Comparison of ENCODE assay signal across 12 cellular contexts in genomic region chr1:94385354-94385947, GRCh38. TPM values are rescaled to one million over a fixed set of nuclear protein-coding genes. Genes with fewer than 3 reads are reported as not detected.
DNase-seq lines count a peak whose midpoint lies in the region; ATAC-seq, FAIRE-seq and TF ChIP-seq lines count a peak whose summit lies in the region.
"Had no signal": no experiment of that assay in that cellular context is flagged by ENCODE, and none has a peak within 500 bp of the region (broad histone marks: within the 10 kb centered on the region; RNA-seq: fewer than 3 reads in every experiment).

No MANE protein-coding gene starts in this region.

- no peaks in the 10 kb centered on the region for H3K9me3 ChIP-seq in right lobe of liver
- H3K9me3 ChIP-seq in thymus (ENCODE audit: control insufficient read depth) = no peaks in the 10 kb centered on the region
- peaks cover 18% of the 10 kb centered on the region for H3K9me3 ChIP-seq in endodermal cell (ENCODE audit: control insufficient read depth, low read length)
- H3K9me3 ChIP-seq in effector memory CD4-positive, alpha-beta T cell (ENCODE audit: control insufficient read depth, low read length) = no peaks in the 10 kb centered on the region

- TF ChIP-seq POLR2A in right lobe of liver (IDR thresholded peaks at IDR 0.05) = no peak

- H3K27ac ChIP-seq in right lobe of liver = peak overlapping the region; percentile 63 to 72 (median 66)
- H3K27ac ChIP-seq in thymus (ENCODE audit: low read depth) = peak overlapping the region; percentile 83
- H3K27ac ChIP-seq in endodermal cell (ENCODE audit: low read depth, low read length) = no peak overlapping the region
- H3K27ac ChIP-seq in effector memory CD4-positive, alpha-beta T cell (ENCODE audit: insufficient read depth, low read length, poor library complexity, severe bottlenecking) = no peak overlapping the region
- H3K27ac ChIP-seq: GM23248 had no signal

- no peaks in the 10 kb centered on the region for H3K27me3 Mint-ChIP-seq in T-helper 2 cell treated with Interferon-gamma antibody and Interleukin-4, amounts not matched to agents 5 μg/mL and 100 μg/mL, for 36 hours (ENCODE audit: low read depth)
- H3K27me3 Mint-ChIP-seq in endodermal cell (ENCODE audit: insufficient read depth) = no peaks in the 10 kb centered on the region

- H3K27me3 ChIP-seq in right lobe of liver = no peaks in the 10 kb centered on the region
- no peaks in the 10 kb centered on the region for H3K27me3 ChIP-seq in thymus (ENCODE audit: control insufficient read depth, insufficient read depth)
- H3K27me3 ChIP-seq in endodermal cell (ENCODE audit: control insufficient read depth, insufficient read depth, low read length, poor library complexity, severe bottlenecking) = no peaks in the 10 kb centered on the region
- no peaks in the 10 kb centered on the region for H3K27me3 ChIP-seq in effector memory CD4-positive, alpha-beta T cell (replicated peaks; ENCODE audit: control insufficient read depth, insufficient read depth, low read length, poor library complexity, severe bottlenecking)

- peaks cover 28% of the 10 kb centered on the region for H3K4me1 Mint-ChIP-seq in T-helper 2 cell treated with Interferon-gamma antibody and Interleukin-4, amounts not matched to agents 5 μg/mL and 100 μg/mL, for 36 hours (ENCODE audit: low read depth)
- peaks cover 12% of the 10 kb centered on the region for H3K4me1 Mint-ChIP-seq in endodermal cell

- H3K9me3 Mint-ChIP-seq in T-helper 2 cell treated with Interferon-gamma antibody and Interleukin-4, amounts not matched to agents 5 μg/mL and 100 μg/mL, for 36 hours = peaks cover 6% of the 10 kb centered on the region
- H3K9me3 Mint-ChIP-seq in endodermal cell = peaks cover 24% of the 10 kb centered on the region
- H3K9me3 Mint-ChIP-seq: stimulated activated memory B cell treated with anti-CD40 and anti-IgM and Interleukin-4, amounts not matched to agents 10 μg/mL and 1 μg/mL and 100 μg/mL, for 72 hours had no signal

- intact Hi-C loops in right lobe of liver (cut with DNase I) = no loop called here

- no peak overlapping the region for H3K4me3 ChIP-seq in right lobe of liver
- H3K4me3 ChIP-seq in thymus (ENCODE audit: low read length) = peak overlapping the region; percentile 40
- no peak overlapping the region for H3K4me3 ChIP-seq in endodermal cell (ENCODE audit: low read length)
- H3K4me3 ChIP-seq in effector memory CD4-positive, alpha-beta T cell (ENCODE audit: insufficient read depth, low read depth, low read length, poor library complexity, severe bottlenecking) = no peak overlapping the region
- H3K4me3 ChIP-seq: GM23248 had no signal

- H3K36me3 ChIP-seq in right lobe of liver = no peaks in the 10 kb centered on the region
- no peaks in the 10 kb centered on the region for H3K36me3 ChIP-seq in thymus (ENCODE audit: control insufficient read depth, insufficient read depth)
- no peaks in the 10 kb centered on the region for H3K36me3 ChIP-seq in endodermal cell (ENCODE audit: control insufficient read depth, insufficient read depth, low read length)
- no peaks in the 10 kb centered on the region for H3K36me3 ChIP-seq in effector memory CD4-positive, alpha-beta T cell (ENCODE audit: control insufficient read depth, insufficient read depth, low read length)

- WGBS in right lobe of liver (ENCODE audit: insufficient coverage, low coverage, low lambda C conversion rate, missing lambda C conversion rate) = 0% methylated on average over 1 of the region's 2 CpGs
- 16% methylated on average over 2 of the region's 2 CpGs for WGBS in thymus
- 49% methylated on average over 2 of the region's 2 CpGs; no CpG with 5 or more reads in 1 of the 2 experiments for WGBS in endodermal cell (ENCODE audit: insufficient coverage in 1 of 2, insufficient read length in 1 of 2), 2 experiments

- H3K36me3 Mint-ChIP-seq in T-helper 2 cell treated with Interferon-gamma antibody and Interleukin-4, amounts not matched to agents 5 μg/mL and 100 μg/mL, for 36 hours (ENCODE audit: low read depth) = no peaks in the 10 kb centered on the region
- no peaks in the 10 kb centered on the region for H3K36me3 Mint-ChIP-seq in endodermal cell (ENCODE audit: low read depth)
- H3K36me3 Mint-ChIP-seq: stimulated activated memory B cell treated with anti-CD40 and anti-IgM and Interleukin-4, amounts not matched to agents 10 μg/mL and 1 μg/mL and 100 μg/mL, for 72 hours had no signal

- ATAC-seq in right lobe of liver = no peak

- DNase-seq in activated T-cell treated with anti-CD3 and anti-CD28 coated beads for 24 hours (ENCODE audit: low read depth) (peak; percentile 15), activated T-cell treated with anti-CD3 and anti-CD28 coated beads for 4 hours (no peak), right lobe of liver (no peak), endodermal cell (no peak), frontal cortex (ENCODE audit: low spot score in 2 of 2) (no peak)
- peak; percentile 62 for DNase-seq in T-helper 2 cell treated with Interferon-gamma antibody and Interleukin-4, amounts not matched to agents 5 μg/mL and 100 μg/mL, for 36 hours (ENCODE audit: low spot score)
- DNase-seq in effector memory CD4-positive, alpha-beta T cell = no peak
- DNase-seq: glutamatergic neuron, GM23248, midbrain had no signal

- peak overlapping the region; percentile 67 for H3K4me3 Mint-ChIP-seq in T-helper 2 cell treated with Interferon-gamma antibody and Interleukin-4, amounts not matched to agents 5 μg/mL and 100 μg/mL, for 36 hours
- no peak overlapping the region for H3K4me3 Mint-ChIP-seq in endodermal cell

- TF ChIP-seq CTCF in right lobe of liver (IDR thresholded peaks at IDR 0.05) (no peak), endodermal cell (conservative IDR thresholded peaks at IDR 0.05) (no peak)

- no peak for FAIRE-seq in frontal cortex (lab: Jason Lieb, UNC)

- H3K4me1 ChIP-seq in right lobe of liver (peaks cover 0 to 45% (median 15%) of the 10 kb centered on the region in 4 donors), thymus (ENCODE audit: control insufficient read depth, insufficient read depth, low read length) (peaks cover 25% of the 10 kb centered on the region), endodermal cell (ENCODE audit: control insufficient read depth, insufficient read depth, low read length) (no peaks in the 10 kb centered on the region)
- H3K4me1 ChIP-seq in effector memory CD4-positive, alpha-beta T cell (ENCODE audit: control insufficient read depth, insufficient read depth, low read length, poor library complexity, severe bottlenecking) = peaks cover 12% of the 10 kb centered on the region

- no peak overlapping the region for H3K9ac ChIP-seq in endodermal cell (ENCODE audit: extremely low read depth, low read length, poor library complexity, severe bottlenecking)
- H3K9ac ChIP-seq: GM23248 had no signal

- H3K27ac Mint-ChIP-seq in T-helper 2 cell treated with Interferon-gamma antibody and Interleukin-4, amounts not matched to agents 5 μg/mL and 100 μg/mL, for 36 hours = peak overlapping the region; percentile 78
- H3K27ac Mint-ChIP-seq in endodermal cell = no peak overlapping the region

RNA-seq across cellular contexts. Expression of gene ABCD3, which starts 32.7 kb away (rescaled TPM):
- total RNA-seq in right lobe of liver (10 to 100 TPM; 54.9 to 94.0 (median 65.6) TPM), endodermal cell (10 to 100 TPM; 28.1 to 33.3 TPM), frontal cortex (94.2 TPM)
- 84.2 TPM for polyA plus RNA-seq in thymus
- polyA plus RNA-seq in endodermal cell (2013, experiment 1 of 2) = 33.4 TPM
- polyA plus RNA-seq in endodermal cell (2013, experiment 2 of 2) = 34.6 TPM

Comparison
In these comparisons a context has a peak if more than half of its experiments do, and no peak if none do; other contexts are left out.
1. DNase-seq: peak in activated T-cell treated with anti-CD3 and anti-CD28 coated beads for 24 hours (single experiment) and T-helper 2 cell treated with Interferon-gamma antibody and Interleukin-4, amounts not matched to agents 5 μg/mL and 100 μg/mL, for 36 hours (single experiment); none in activated T-cell treated with anti-CD3 and anti-CD28 coated beads for 4 hours (single experiment), right lobe of liver (0 of 3), endodermal cell (single experiment), effector memory CD4-positive, alpha-beta T cell (0 of 3) and frontal cortex (0 of 2).
2. H3K27ac ChIP-seq: peak in right lobe of liver (3 of 3) and thymus (single experiment); none in endodermal cell (single experiment) and effector memory CD4-positive, alpha-beta T cell (single experiment).